Comparison of ENCODE assay signal across 26 cellular contexts in genomic region chr11:86056262-86056911, GRCh38. TPM values are rescaled to one million over a fixed set of nuclear protein-coding genes. Genes with fewer than 3 reads are reported as not detected.
DNase-seq lines count a peak whose midpoint lies in the region; ATAC-seq, FAIRE-seq and TF ChIP-seq lines count a peak whose summit lies in the region.
"Had no signal": no experiment of that assay in that cellular context is flagged by ENCODE, and none has a peak within 500 bp of the region (broad histone marks: within the 10 kb centered on the region; RNA-seq: fewer than 3 reads in every experiment).

No MANE protein-coding gene starts in this region.

- no peak overlapping the region for H2AFZ ChIP-seq in GM12878 (ENCODE audit: control insufficient read depth, low read depth, low read length)

- H3K4me3 ChIP-seq in GM12878: no peak overlapping the region
- H3K4me3 ChIP-seq: left ventricle myocardium inferior, SJCRH30 had no signal

- WGBS in GM12878 (ENCODE audit: insufficient coverage, insufficient replicate concordance, low lambda C conversion rate, missing lambda C conversion rate): 7% methylated on average over 1 of the region's 1 CpG

- no peak overlapping the region for H3K4me3 Mint-ChIP-seq in activated naive CD4-positive, alpha-beta T cell treated with anti-CD3 and anti-CD28 coated beads for 36 hours
- H3K4me3 Mint-ChIP-seq in activated naive CD4-positive, alpha-beta T cell treated with anti-CD3 and anti-CD28 coated beads, Interleukin-2, amount 10 ng/mL, durations not matched to agents 7 days and 5 days: no peak overlapping the region
- peak overlapping the region; percentile 41 to 54 for H3K4me3 Mint-ChIP-seq in stimulated activated naive CD8-positive, alpha-beta T cell treated with anti-CD3 and anti-CD28 coated beads, Interleukin-15, amount 100 ng/mL, for 72 hours

- SMC1A ChIA-PET in GM12878 (lab: Charles Lee; ENCODE audit: uncharacterized antibody, unreplicated experiment): interaction anchor here (1.4 to 1.6 kb wide), 2 partner anchors 95 to 195 kb away, joined by 4 read pairs; no protein-coding TSS in a partner anchor

- H3K9me3 ChIP-seq in GM12878 (replicated peaks; ENCODE audit: control insufficient read depth, insufficient read depth, low read length): peaks cover 13% of the 10 kb centered on the region
- H3K9me3 ChIP-seq: left ventricle myocardium inferior, SJCRH30 had no signal

- intact Hi-C loops in activated naive CD4-positive, alpha-beta T cell treated with anti-CD3 and anti-CD28 coated beads for 36 hours (cut with micrococcal nuclease): loop anchor here (1.0 kb wide), 2 partner anchors 9 to 10 kb away; no protein-coding TSS in a partner anchor
- intact Hi-C loops in GM12878 (cut with micrococcal nuclease; ENCODE audit: unreplicated experiment): no loop called here

- peak overlapping the region; percentile 65 for H3K27ac Mint-ChIP-seq in activated naive CD4-positive, alpha-beta T cell treated with anti-CD3 and anti-CD28 coated beads for 36 hours
- no peak overlapping the region for H3K27ac Mint-ChIP-seq in activated naive CD4-positive, alpha-beta T cell treated with anti-CD3 and anti-CD28 coated beads, Interleukin-2, amount 10 ng/mL, durations not matched to agents 7 days and 5 days
- peak overlapping the region in 1 of 2 donors; percentile 82 for H3K27ac Mint-ChIP-seq in stimulated activated naive CD8-positive, alpha-beta T cell treated with anti-CD3 and anti-CD28 coated beads, Interleukin-15, amount 100 ng/mL, for 72 hours

- RAD21 ChIA-PET in GM12878 (lab: Charles Lee; ENCODE audit: unreplicated experiment): no interaction called here

- H3K27me3 ChIP-seq in GM12878 (replicated peaks in 1 of 2; ENCODE audit: control insufficient read depth in 2 of 2, insufficient read depth in 2 of 2, low read length in 1 of 2): no peaks in the 10 kb centered on the region
- H3K27me3 ChIP-seq: SJCRH30 had no signal

- peak; percentile 54 for ATAC-seq in HG02870 (IDR thresholded peaks at IDR 0.05; ENCODE audit: unreplicated experiment)
- peak; percentile 52 for ATAC-seq in GM12878
- ATAC-seq in stimulated activated naive CD8-positive, alpha-beta T cell treated with anti-CD3 and anti-CD28 coated beads, Interleukin-15, amount 100 ng/mL, for 72 hours: peak; percentile 52
- ATAC-seq in HG03280 (IDR thresholded peaks at IDR 0.05; ENCODE audit: unreplicated experiment): no peak
- ATAC-seq: right cardiac atrium had no signal

- CTCF ChIA-PET in activated naive CD4-positive, alpha-beta T cell treated with anti-CD3 and anti-CD28 coated beads for 36 hours (lab: Charles Lee): no interaction called here
- CTCF ChIA-PET in activated naive CD4-positive, alpha-beta T cell treated with anti-CD3 and anti-CD28 coated beads, Interleukin-2, amount 10 ng/mL, durations not matched to agents 7 days and 5 days (lab: Charles Lee): no interaction called here
- CTCF ChIA-PET in GM12878 (lab: Yijun Ruan, JAX): no interaction called here

- H3K4me1 ChIP-seq in GM12878 (ENCODE audit: control insufficient read depth, insufficient read depth, low read length): 0 out of 2 replicates have a peak, but pooled peaks cover 4% of the 10 kb centered on the region
- H3K4me1 ChIP-seq: SJCRH30 had no signal

- no peak for TF ChIP-seq EP300 in GM12878 (IDR thresholded peaks at IDR 0.05; ENCODE audit: borderline replicate concordance in 1 of 2, control insufficient read depth in 1 of 2, low read depth in 2 of 2, low read length in 2 of 2)

- no peak for DNase-seq in activated naive CD4-positive, alpha-beta T cell treated with anti-CD3 and anti-CD28 coated beads for 36 hours
- no peak for DNase-seq in activated naive CD4-positive, alpha-beta T cell treated with anti-CD3 and anti-CD28 coated beads, Interleukin-2, amount 10 ng/mL, durations not matched to agents 7 days and 5 days
- DNase-seq in GM12878 (ENCODE audit: low read depth, low spot score): no peak
- no peak for DNase-seq in stimulated activated naive CD8-positive, alpha-beta T cell treated with anti-CD3 and anti-CD28 coated beads, Interleukin-15, amount 100 ng/mL, for 72 hours
- DNase-seq in NCI-H2227 (lab: John Stamatoyannopoulos, UW; ENCODE audit: unreplicated experiment): no peak
- no peak for DNase-seq in activated effector memory CD4-positive, alpha-beta T cell treated with anti-CD3 and anti-CD28 coated beads, Interleukin-2, amount 50 U/mL, for 16 hours
- DNase-seq: ACHN; activated CD4-positive, alpha-beta T cell treated with anti-CD3 and anti-CD28 coated beads for 4 hours; amniotic stem cell; caudate nucleus; effector CD8-positive, alpha-beta T cell; HCEC 1CT; Kasumi-1; left ventricle myocardium inferior; NCI-H1092 treated with DMSO at 0.1 percent for 48 hours; NCI-H524; OCI-M1; right cardiac atrium; SJCRH30; stimulated activated CD4-positive, alpha-beta T cell treated with anti-CD3 and anti-CD28 coated beads, Interleukin-15, amount 100 ng/mL, for 24 hours; stimulated activated naive CD4-positive, alpha-beta T cell treated with Interleukin-2 at 50 U/mL for 16 hours; T-helper 9 cell had no signal

- H3K9me3 Mint-ChIP-seq in activated naive CD4-positive, alpha-beta T cell treated with anti-CD3 and anti-CD28 coated beads for 36 hours: peaks cover 2% of the 10 kb centered on the region
- no peaks in the 10 kb centered on the region for H3K9me3 Mint-ChIP-seq in activated naive CD4-positive, alpha-beta T cell treated with anti-CD3 and anti-CD28 coated beads, Interleukin-2, amount 10 ng/mL, durations not matched to agents 7 days and 5 days
- H3K9me3 Mint-ChIP-seq in stimulated activated naive CD8-positive, alpha-beta T cell treated with anti-CD3 and anti-CD28 coated beads, Interleukin-15, amount 100 ng/mL, for 72 hours: peaks cover 7% of the 10 kb centered on the region in 2 donors

- POLR2A ChIA-PET in GM12878 (lab: Charles Lee): no interaction called here

- in situ Hi-C loops in GM12878 (cut with MboI): no loop called here

- peaks cover 99% of the 10 kb centered on the region for H3K79me2 ChIP-seq in GM12878 (ENCODE audit: control insufficient read depth, insufficient read depth, low read length)

- H3K4me1 Mint-ChIP-seq in activated naive CD4-positive, alpha-beta T cell treated with anti-CD3 and anti-CD28 coated beads for 36 hours (ENCODE audit: low read depth): peaks cover 90% of the 10 kb centered on the region
- H3K4me1 Mint-ChIP-seq in activated naive CD4-positive, alpha-beta T cell treated with anti-CD3 and anti-CD28 coated beads, Interleukin-2, amount 10 ng/mL, durations not matched to agents 7 days and 5 days: peaks cover 74% of the 10 kb centered on the region
- peaks cover 93% of the 10 kb centered on the region for H3K4me1 Mint-ChIP-seq in stimulated activated naive CD8-positive, alpha-beta T cell treated with anti-CD3 and anti-CD28 coated beads, Interleukin-15, amount 100 ng/mL, for 72 hours

- H3K4me2 ChIP-seq in GM12878 (ENCODE audit: control insufficient read depth, insufficient read depth): 0 out of 2 replicates have a peak overlapping the region, but pooled peaks have one; percentile 2

- peaks cover 12% of the 10 kb centered on the region for H3K36me3 Mint-ChIP-seq in activated naive CD4-positive, alpha-beta T cell treated with anti-CD3 and anti-CD28 coated beads for 36 hours (ENCODE audit: low read depth)
- H3K36me3 Mint-ChIP-seq in activated naive CD4-positive, alpha-beta T cell treated with anti-CD3 and anti-CD28 coated beads, Interleukin-2, amount 10 ng/mL, durations not matched to agents 7 days and 5 days: peaks cover 33% of the 10 kb centered on the region

- TF ChIP-seq CTCF in GM12878 (IDR thresholded peaks at IDR 0.05 in 2 of 3, conservative IDR thresholded peaks at IDR 0.05 in 1 of 3; ENCODE audit: control insufficient read depth in 2 of 3, extremely low read depth in 1 of 3, insufficient read depth in 1 of 3, low read depth in 3 of 3, low read length in 3 of 3): no peak

- no peak for FAIRE-seq in GM12878 (lab: Jason Lieb, UNC)
- FAIRE-seq: HTR-8/SVneo, urothelium cell line had no signal

- H3K9ac ChIP-seq in GM12878 (ENCODE audit: control insufficient read depth, insufficient read depth, low read length): no peak overlapping the region

- no peak for TF ChIP-seq RAD21 in GM12878 (IDR thresholded peaks at IDR 0.05; ENCODE audit: insufficient read depth, low read depth, low read length)

- peak overlapping the region; percentile 9; the same call in 1 of the 2 replicates for H3K27ac ChIP-seq in GM12878 (ENCODE audit: control insufficient read depth, insufficient read depth)
- H3K27ac ChIP-seq: left ventricle myocardium inferior, SJCRH30 had no signal

- no peaks in the 10 kb centered on the region; a peak in 1 of 4 replicates for H3K36me3 ChIP-seq in GM12878 (ENCODE audit: control insufficient read depth in 2 of 2, insufficient read depth in 2 of 2, low read length in 1 of 2)
- H3K36me3 ChIP-seq: left ventricle myocardium inferior had no signal

- no peaks in the 10 kb centered on the region; the same call in 1 of the 2 replicates for H4K20me1 ChIP-seq in GM12878 (ENCODE audit: control insufficient read depth, insufficient read depth)

- TF ChIP-seq POLR2A in GM12878 (IDR thresholded peaks at IDR 0.05; ENCODE audit: low read depth, low read length): no peak

- no TSS peak for BruUV-seq in GM12878 (replicated peaks; lab: Mats Ljungman, UMichigan)

- no peaks in the 10 kb centered on the region for H3K27me3 Mint-ChIP-seq in activated naive CD4-positive, alpha-beta T cell treated with anti-CD3 and anti-CD28 coated beads for 36 hours (ENCODE audit: low read depth)
- no peaks in the 10 kb centered on the region for H3K27me3 Mint-ChIP-seq in activated naive CD4-positive, alpha-beta T cell treated with anti-CD3 and anti-CD28 coated beads, Interleukin-2, amount 10 ng/mL, durations not matched to agents 7 days and 5 days
- no peaks in the 10 kb centered on the region for H3K27me3 Mint-ChIP-seq in stimulated activated naive CD8-positive, alpha-beta T cell treated with anti-CD3 and anti-CD28 coated beads, Interleukin-15, amount 100 ng/mL, for 72 hours

RNA-seq across cellular contexts. Expression of gene PICALM, which starts 12.5 kb away (rescaled TPM):
- total RNA-seq in activated naive CD4-positive, alpha-beta T cell treated with anti-CD3 and anti-CD28 coated beads for 36 hours: 10 to 100 TPM; 38.6 to 42.3 TPM
- total RNA-seq in GM12878 (2013; cell fraction: nucleolus; rRNA removed): 532 and 561 TPM in 2 replicates
- total RNA-seq in GM12878 (2014; rRNA removed) (78.9 and 86.8 TPM in 2 replicates), GM12878 (2014; rRNA removed; fragmentation: Illumina TruSeq; extraction: Trizol) (69.1 and 70.3 TPM in 2 replicates), GM12878 (2021) (41.0 and 46.5 TPM in 2 replicates)
- 18.2 TPM for polyA plus RNA-seq in GM12878 (2011; ENCODE audit: low read depth)
- polyA plus RNA-seq in GM12878 (2011; rRNA removed) (150 and 163 TPM in 2 replicates), GM12878 (2014; fragmentation: Illumina TruSeq; extraction: Trizol) (70.1 and 95.0 TPM in 2 replicates), GM12878 (2014; fragmentation: Nextera tagmentation; extraction: Ambion mirVana) (10 to 100 TPM in 1 of 2 experiments, 1 to 10 TPM in 1; 4.3 to 10.4 TPM), GM12878 (2014; rRNA removed) (37.2 and 43.1 TPM in 2 replicates), GM12878 (2016; fragmentation: Nextera tagmentation; extraction: Ambion mirVana) (10 to 100 TPM; 12.8 to 15.0 TPM)
- polyA plus RNA-seq in GM12878 (2011; cell fraction: cytosol; rRNA removed): 68.3 and 91.4 TPM in 2 replicates
- polyA plus RNA-seq in GM12878 (2011; cell fraction: nucleus; rRNA removed): 115 and 124 TPM in 2 replicates
- polyA plus RNA-seq in GM12878 (2012): 27.2 and 31.0 TPM in 2 replicates
- polyA minus RNA-seq in GM12878 (2011; rRNA and poly(A)+ RNA removed): 254 and 304 TPM in 2 replicates
- polyA minus RNA-seq in GM12878 (2011; cell fraction: cytosol; rRNA and poly(A)+ RNA removed): 78.4 and 84.7 TPM in 2 replicates
- 156 and 277 TPM in 2 replicates for polyA minus RNA-seq in GM12878 (2011; cell fraction: nucleus; rRNA and poly(A)+ RNA removed)

Comparison
In these comparisons a context has a peak if more than half of its experiments do, and no peak if none do; other contexts are left out.
1. H3K4me3 Mint-ChIP-seq: peak in stimulated activated naive CD8-positive, alpha-beta T cell treated with anti-CD3 and anti-CD28 coated beads, Interleukin-15, amount 100 ng/mL, for 72 hours (2 of 2); none in activated naive CD4-positive, alpha-beta T cell treated with anti-CD3 and anti-CD28 coated beads for 36 hours (single experiment) and activated naive CD4-positive, alpha-beta T cell treated with anti-CD3 and anti-CD28 coated beads, Interleukin-2, amount 10 ng/mL, durations not matched to agents 7 days and 5 days (single experiment).